ENCODE assay signal across 8 cellular contexts in the genomic region with DNA sequence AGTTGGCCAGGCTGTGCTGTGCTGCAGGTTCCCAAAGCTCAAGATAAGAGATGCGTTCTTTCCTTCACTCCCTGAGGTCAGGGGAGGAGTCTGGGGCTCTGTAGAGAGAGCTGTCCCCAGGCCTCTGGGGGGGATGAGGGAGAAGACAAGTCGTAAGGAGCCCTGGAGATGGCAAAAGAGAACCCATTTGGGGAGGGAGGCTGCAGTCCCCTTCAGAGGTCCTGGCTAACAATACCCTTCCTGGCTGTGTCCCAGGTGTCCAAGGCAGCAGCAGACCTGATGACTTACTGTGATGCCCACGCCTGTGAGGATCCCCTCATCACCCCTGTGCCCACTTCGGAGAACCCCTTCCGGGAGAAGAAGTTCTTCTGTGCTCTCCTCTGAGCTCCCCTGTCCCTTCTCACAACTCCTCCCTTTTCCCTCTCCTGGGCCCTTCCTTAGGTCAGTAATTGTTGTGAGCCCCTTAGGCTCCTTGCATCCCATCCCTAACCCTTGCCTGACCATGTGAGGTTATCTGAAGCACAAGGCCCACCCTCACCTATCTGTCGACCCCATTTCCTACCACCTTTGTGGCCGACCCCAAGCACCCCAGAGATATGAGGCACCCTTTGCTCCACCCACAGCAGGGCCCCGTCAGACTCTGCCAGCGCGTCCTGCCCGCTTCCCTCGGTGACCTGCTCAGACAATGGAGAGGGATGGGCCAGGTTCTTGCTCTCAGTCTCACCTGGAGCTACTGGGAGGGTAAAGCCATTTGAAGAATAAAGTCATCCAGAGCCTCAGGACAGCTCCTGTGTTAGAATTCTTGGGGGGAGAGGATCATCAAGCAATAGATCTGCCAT. TPM values are rescaled to one million over a fixed set of nuclear protein-coding genes. Genes with fewer than 3 reads are reported as not detected.
A peak's percentile ranks its signal among the peaks of the same experiment; 100 is the strongest.
DNase-seq lines count a peak whose midpoint lies in the region; ATAC-seq and TF ChIP-seq lines count a peak whose summit lies in the region.

No MANE protein-coding gene starts in this region.

- peaks cover 6% of the 10 kb centered on the region for H3K36me3 ChIP-seq in GM06990 (ENCODE audit: control insufficient read depth, insufficient read depth, low read length)
- peaks cover 20 to 29% of the 10 kb centered on the region in 2 donors for H3K36me3 ChIP-seq in ascending aorta

- ATAC-seq in left colon, result peak; percentile 30
- ATAC-seq in GM19452 (IDR thresholded peaks at IDR 0.05; ENCODE audit: unreplicated experiment), result no peak
- ATAC-seq in HG03045 (IDR thresholded peaks at IDR 0.05; ENCODE audit: unreplicated experiment), result no peak

- H3K4me3 ChIP-seq in GM06990 (replicated peaks; ENCODE audit: low read depth, low read length) (peak overlapping the region; percentile 63), ascending aorta (peak overlapping the region; percentile 56 to 75)

- H3K27me3 ChIP-seq in GM06990 (replicated peaks; ENCODE audit: control insufficient read depth, insufficient read depth, low read length), result no peaks in the 10 kb centered on the region
- no peaks in the 10 kb centered on the region for H3K27me3 ChIP-seq in ascending aorta

- no peaks in the 10 kb centered on the region for H3K9me3 ChIP-seq in ascending aorta

- DNase-seq in GM06990 (ENCODE audit: extremely low read depth, insufficient read length) (no peak), RPMI8226 (peak; percentile 52), ascending aorta (ENCODE audit: low spot score in 2 of 2) (no peak), left colon (peak; percentile 55 to 69), middle frontal gyrus (ENCODE audit: extremely low spot score, low spot score) (no peak)
- DNase-seq in stimulated activated CD8-positive, alpha-beta memory T cell treated with anti-CD3 and anti-CD28 coated beads, Interleukin-4, amount 100 ng/mL, for 48 hours, result peak; percentile 69

- H3K27ac ChIP-seq in ascending aorta, result peak overlapping the region; percentile 91 to 94

- intact Hi-C loops in ascending aorta (cut with DNase I) (loop anchor here (1.0 to 5.0 kb wide), 5 partner anchors 19 to 124 kb away; partner anchors contain the start of genes C11orf98, CSKMT, HNRNPUL2 and STX5), left colon (cut with DNase I, micrococcal nuclease) (no loop called here)

- H3K4me1 ChIP-seq in ascending aorta, result peaks cover 8 to 21% of the 10 kb centered on the region in 2 donors

- TF ChIP-seq CTCF in GM06990 (IDR thresholded peaks at IDR 0.05; ENCODE audit: insufficient read depth, low read length, poor library complexity, severe bottlenecking) (no peak), ascending aorta (IDR thresholded peaks at IDR 0.05) (no peak)

RNA-seq across cellular contexts. Expression of gene GNG3, which starts 1.2 kb away (rescaled TPM):
- total RNA-seq in ascending aorta, result not detected
- total RNA-seq in left colon, result under 1 TPM in 1 of 2 donors, not detected in 1; 0.81 TPM

RNA-seq across cellular contexts. Expression of gene BSCL2, which starts 1.4 kb away (rescaled TPM):
- 55.9 TPM for total RNA-seq in ascending aorta
- 10 to 100 TPM; 38.8 to 53.2 TPM for total RNA-seq in left colon

RNA-seq across cellular contexts. Expression of gene HNRNPUL2, which starts 18.6 kb away (rescaled TPM):
- 14.6 TPM for total RNA-seq in ascending aorta
- total RNA-seq in left colon, result 10 to 100 TPM; 47.5 to 54.2 TPM

RNA-seq across cellular contexts. Expression of gene LRRN4CL, which starts 19.3 kb away (rescaled TPM):
- 12.1 TPM for total RNA-seq in ascending aorta
- total RNA-seq in left colon, result 1 to 10 TPM; 2.2 to 3.6 TPM

RNA-seq across cellular contexts. Expression of gene TTC9C, which starts 19.6 kb away (rescaled TPM):
- total RNA-seq in ascending aorta (1.4 TPM), left colon (10 to 100 TPM; 27.3 to 34.9 TPM)

Comparison
In these comparisons a context has a peak if more than half of its experiments do, and no peak if none do; other contexts are left out.
1. DNase-seq: peak in RPMI8226 (single experiment), left colon (2 of 2) and stimulated activated CD8-positive, alpha-beta memory T cell treated with anti-CD3 and anti-CD28 coated beads, Interleukin-4, amount 100 ng/mL, for 48 hours (single experiment); none in GM06990 (single experiment), ascending aorta (0 of 2) and middle frontal gyrus (single experiment).